In the genomic region with DNA sequence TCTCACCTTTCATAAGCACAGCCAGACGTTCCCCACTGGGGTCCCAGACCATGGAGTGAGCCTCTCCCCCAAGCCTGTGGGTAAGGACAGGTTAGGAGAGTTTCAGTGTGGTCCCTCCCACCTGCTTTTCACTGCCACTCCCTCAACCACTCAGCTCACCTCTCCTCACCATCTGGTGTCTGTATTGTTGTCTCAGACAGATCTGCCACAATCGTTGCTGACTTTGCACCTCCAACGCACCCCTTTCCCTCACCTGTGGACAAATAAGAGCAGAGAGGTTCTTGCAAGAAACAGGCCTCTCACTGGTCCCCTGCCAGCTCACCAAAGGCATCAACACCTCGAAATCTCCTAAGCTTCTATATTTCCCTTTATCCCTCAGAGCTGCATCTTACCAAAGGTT, we compare ENCODE assay signal across 19 cellular contexts. TPM values are rescaled to one million over a fixed set of nuclear protein-coding genes. Genes with fewer than 3 reads are reported as not detected.
"Had no signal": no experiment of that assay in that cellular context is flagged by ENCODE, and none has a peak within 500 bp of the region (broad histone marks: within the 10 kb centered on the region; RNA-seq: fewer than 3 reads in every experiment).

No MANE protein-coding gene starts in this region.

- H3K9me3 ChIP-seq: ascending aorta, prostate gland, stomach, testis, upper lobe of left lung had no signal

- H3K27me3 Mint-ChIP-seq: effector memory CD8-positive, alpha-beta T cell; natural killer cell treated with Interleukin-12 subunit alpha and Interleukin-12 subunit beta and Interleukin-15 and Interleukin-18, amount 100 ng/mL, for 72 hours had no signal

- H3K27ac Mint-ChIP-seq: natural killer cell treated with Interleukin-12 subunit alpha and Interleukin-12 subunit beta and Interleukin-15 and Interleukin-18, amount 100 ng/mL, for 72 hours had no signal

- H3K4me3 ChIP-seq: ascending aorta, prostate gland, stomach, testis, upper lobe of left lung had no signal

- H3K9me3 Mint-ChIP-seq: effector memory CD8-positive, alpha-beta T cell; natural killer cell treated with Interleukin-12 subunit alpha and Interleukin-12 subunit beta and Interleukin-15 and Interleukin-18, amount 100 ng/mL, for 72 hours had no signal

- DNase-seq: dermis blood vessel endothelial cell; effector memory CD8-positive, alpha-beta T cell; foreskin keratinocyte; kidney glomerular epithelial cell; left ventricle myocardium superior; mesendoderm; occipital lobe; right cardiac atrium; small intestine; stimulated activated CD4-positive, alpha-beta T cell treated with anti-CD3 and anti-CD28 coated beads, Interleukin-4, amount 100 ng/mL, for 4 hours; stomach; testis; upper lobe of left lung had no signal

- H3K27ac ChIP-seq: ascending aorta, foreskin keratinocyte, prostate gland, stomach, testis, upper lobe of left lung had no signal

- H3K4me1 ChIP-seq: ascending aorta, foreskin keratinocyte, prostate gland, testis had no signal

- ATAC-seq: activated CD4-positive, CD25-positive, alpha-beta regulatory T cell treated with anti-CD3 and anti-CD28 coated beads, Interleukin-2, amount 50 U/mL, for 24 hours; effector memory CD8-positive, alpha-beta T cell; foreskin keratinocyte; left ventricle myocardium superior; natural killer cell treated with Interleukin-12 subunit alpha and Interleukin-12 subunit beta and Interleukin-15 and Interleukin-18, amount 100 ng/mL, for 72 hours; right cardiac atrium had no signal

- H3K4me3 Mint-ChIP-seq: effector memory CD8-positive, alpha-beta T cell; natural killer cell treated with Interleukin-12 subunit alpha and Interleukin-12 subunit beta and Interleukin-15 and Interleukin-18, amount 100 ng/mL, for 72 hours had no signal

- H3K27me3 ChIP-seq: ascending aorta, foreskin keratinocyte, stomach, testis, upper lobe of left lung had no signal

- H3K36me3 ChIP-seq: prostate gland had no signal

RNA-seq across cellular contexts. Expression of a gene that starts 27.9 kb away (rescaled TPM):
- total RNA-seq: ascending aorta; bronchial epithelial cell; cerebellum; dermis blood vessel endothelial cell; foreskin keratinocyte; left ventricle myocardium superior; natural killer cell treated with Interleukin-12 subunit alpha and Interleukin-12 subunit beta and Interleukin-15 and Interleukin-18, amount 100 ng/mL, for 72 hours; occipital lobe; prostate gland; right cardiac atrium; stomach; upper lobe of left lung had no signal
- polyA plus RNA-seq: foreskin keratinocyte, right cardiac atrium, small intestine, stomach had no signal

RNA-seq across cellular contexts. Expression of a gene that starts 40.2 kb away (rescaled TPM):
- total RNA-seq: ascending aorta had no signal
